Comparison of ENCODE assay signal across 21 cellular contexts in genomic region chr13:93900735-93901134, GRCh38.
"Had no signal": no experiment of that assay in that cellular context is flagged by ENCODE, and none has a peak within 500 bp of the region (broad histone marks: within the 10 kb centered on the region; RNA-seq: fewer than 3 reads in every experiment).

No MANE protein-coding gene starts in this region.

- DNase-seq: activated CD4-positive, alpha-beta memory T cell treated with anti-CD3 and anti-CD28 coated beads for 36 hours; activated CD4-positive, alpha-beta T cell treated with anti-CD3 and anti-CD28 coated beads for 4 hours; activated naive CD8-positive, alpha-beta T cell treated with anti-CD3 and anti-CD28 coated beads for 36 hours; amygdala; body of pancreas; central memory CD4-positive, alpha-beta T cell; cortex of kidney; effector CD8-positive, alpha-beta T cell; gastrocnemius medialis; head of caudate nucleus; kidney glomerular epithelial cell; mesendoderm; naive thymus-derived CD8-positive, alpha-beta T cell; sigmoid colon; SK-N-SH; stimulated activated CD4-positive, alpha-beta T cell treated with anti-CD3 and anti-CD28 coated beads, Interleukin-1b, Interleukin-23, amount 100 ng/mL, for 48 hours; stimulated activated CD8-positive, alpha-beta memory T cell treated with anti-CD3 and anti-CD28 coated beads, Interleukin-4, amount 100 ng/mL, for 48 hours; stimulated activated naive CD4-positive, alpha-beta T cell; thyroid gland had no signal

- H3K9me2 ChIP-seq: SK-N-SH had no signal

- H3K4me3 ChIP-seq: body of pancreas, gastrocnemius medialis, sigmoid colon, thyroid gland had no signal

- H3K36me3 ChIP-seq: gastrocnemius medialis, sigmoid colon, thyroid gland had no signal

- H3K9me3 ChIP-seq: body of pancreas, gastrocnemius medialis, sigmoid colon, SK-N-SH, thyroid gland had no signal

- H3K9ac ChIP-seq: SK-N-SH had no signal

- H3K4me1 ChIP-seq: body of pancreas, gastrocnemius medialis, thyroid gland had no signal

- H3K4me2 ChIP-seq: SK-N-SH had no signal

- ATAC-seq: body of pancreas; esophagus mucosa; gastrocnemius medialis; naive thymus-derived CD8-positive, alpha-beta T cell; WTC11 had no signal

- H3K27me3 ChIP-seq: body of pancreas, gastrocnemius medialis, sigmoid colon, thyroid gland had no signal

- H3K27ac ChIP-seq: body of pancreas, gastrocnemius medialis, thyroid gland had no signal
